ENCODE assay signal across 21 cellular contexts in the genomic region with DNA sequence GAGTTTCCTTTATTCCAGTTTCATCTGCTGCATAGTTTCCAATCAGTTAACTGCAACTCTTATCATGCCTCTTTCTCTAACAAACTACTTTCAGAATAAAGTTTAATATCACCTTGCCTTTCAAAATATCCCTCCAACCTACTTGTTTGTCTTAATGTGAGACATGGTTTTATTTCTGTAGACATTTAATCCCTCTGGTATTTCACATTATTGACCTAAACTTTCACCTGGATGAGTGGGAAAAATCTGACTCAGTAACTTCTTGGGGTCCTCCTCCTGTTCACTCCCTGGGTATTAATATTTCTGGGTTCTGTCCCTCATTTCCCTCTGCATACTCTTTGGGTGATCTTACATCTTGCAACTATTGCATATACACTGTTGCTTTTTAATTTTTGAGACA. TPM values are rescaled to one million over a fixed set of nuclear protein-coding genes. Genes with fewer than 3 reads are reported as not detected.
DNase-seq lines count a peak whose midpoint lies in the region; ATAC-seq and TF ChIP-seq lines count a peak whose summit lies in the region.
"Had no signal": no experiment of that assay in that cellular context is flagged by ENCODE, and none has a peak within 500 bp of the region (broad histone marks: within the 10 kb centered on the region; RNA-seq: fewer than 3 reads in every experiment).

No MANE protein-coding gene starts in this region.

- no peak for TF ChIP-seq CTCF in cardiac muscle cell (IDR thresholded peaks at IDR 0.05; ENCODE audit: low read depth, low read length)
- no peak for TF ChIP-seq CTCF in activated CD8-positive, alpha-beta T cell treated with anti-CD3 and anti-CD28 coated beads for 36 hours (IDR thresholded peaks at IDR 0.05)
- TF ChIP-seq CTCF in GM13977 (IDR thresholded peaks at IDR 0.05; ENCODE audit: extremely low read depth, insufficient read depth, missing control alignments) = no peak
- TF ChIP-seq CTCF in HFFc6 (IDR thresholded peaks at IDR 0.05) = no peak

- H3K4me1 ChIP-seq in cardiac muscle cell (ENCODE audit: low read depth) = no peaks in the 10 kb centered on the region
- H3K4me1 ChIP-seq: gastrocnemius medialis, thyroid gland had no signal

- H3K27me3 ChIP-seq in cardiac muscle cell = no peaks in the 10 kb centered on the region
- H3K27me3 ChIP-seq: gastrocnemius medialis, thyroid gland had no signal

- intact Hi-C loops in left ventricle myocardium superior (cut with micrococcal nuclease) = no loop called here
- intact Hi-C loops in activated CD8-positive, alpha-beta T cell treated with anti-CD3 and anti-CD28 coated beads for 36 hours (cut with micrococcal nuclease) = no loop called here
- intact Hi-C loops in activated T-helper 2 cell treated with anti-CD3 and anti-CD28 coated beads, Interferon-gamma antibody, Interleukin-2, Interleukin-4, amounts not matched to agents 10 μg/mL and 5 μg/mL and 100 μg/mL, durations not matched to agents 14 hours and 24 hours and 36 hours (cut with micrococcal nuclease) = no loop called here

- no peaks in the 10 kb centered on the region for H3K9me3 ChIP-seq in cardiac muscle cell (ENCODE audit: low read depth)
- H3K9me3 ChIP-seq: gastrocnemius medialis, thyroid gland had no signal

- H3K4me3 Mint-ChIP-seq in activated CD8-positive, alpha-beta T cell treated with anti-CD3 and anti-CD28 coated beads for 36 hours = no peak overlapping the region
- no peak overlapping the region for H3K4me3 Mint-ChIP-seq in HFFc6
- H3K4me3 Mint-ChIP-seq in activated T-helper 2 cell treated with anti-CD3 and anti-CD28 coated beads, Interferon-gamma antibody, Interleukin-2, Interleukin-4, amounts not matched to agents 10 μg/mL and 5 μg/mL and 100 μg/mL, durations not matched to agents 14 hours and 24 hours and 36 hours (ENCODE audit: low read depth) = no peak overlapping the region
- H3K4me3 Mint-ChIP-seq: CD14-positive monocyte; T-helper 1 cell treated with Interleukin-12 subunit alpha and Interleukin-12 subunit beta and Interleukin-4 antibody, amounts not matched to agents 30 μg/mL and 1 μg/mL, for 36 hours had no signal

- no peak overlapping the region for H3K4me3 ChIP-seq in cardiac muscle cell
- H3K4me3 ChIP-seq: gastrocnemius medialis, thyroid gland had no signal

- peaks cover 71% of the 10 kb centered on the region for H3K36me3 Mint-ChIP-seq in activated CD8-positive, alpha-beta T cell treated with anti-CD3 and anti-CD28 coated beads for 36 hours (ENCODE audit: low read depth)
- peaks cover 42% of the 10 kb centered on the region for H3K36me3 Mint-ChIP-seq in HFFc6 (ENCODE audit: low read depth)
- peaks cover 88% of the 10 kb centered on the region for H3K36me3 Mint-ChIP-seq in activated T-helper 2 cell treated with anti-CD3 and anti-CD28 coated beads, Interferon-gamma antibody, Interleukin-2, Interleukin-4, amounts not matched to agents 10 μg/mL and 5 μg/mL and 100 μg/mL, durations not matched to agents 14 hours and 24 hours and 36 hours (ENCODE audit: low read depth)

- in situ Hi-C loops in GM13977 (cut with MboI; ENCODE audit: low pct_unique_long_range_greater_than_20kb, low sequenced_read_pairs, unreplicated experiment) = no loop called here

- H3K27ac Mint-ChIP-seq in activated CD8-positive, alpha-beta T cell treated with anti-CD3 and anti-CD28 coated beads for 36 hours = peak overlapping the region; percentile 80
- no peak overlapping the region for H3K27ac Mint-ChIP-seq in HFFc6
- no peak overlapping the region for H3K27ac Mint-ChIP-seq in activated T-helper 2 cell treated with anti-CD3 and anti-CD28 coated beads, Interferon-gamma antibody, Interleukin-2, Interleukin-4, amounts not matched to agents 10 μg/mL and 5 μg/mL and 100 μg/mL, durations not matched to agents 14 hours and 24 hours and 36 hours
- H3K27ac Mint-ChIP-seq: T-helper 1 cell treated with Interleukin-12 subunit alpha and Interleukin-12 subunit beta and Interleukin-4 antibody, amounts not matched to agents 30 μg/mL and 1 μg/mL, for 36 hours had no signal

- peaks cover 70% of the 10 kb centered on the region for H3K36me3 ChIP-seq in cardiac muscle cell

- POLR2A ChIA-PET in activated CD8-positive, alpha-beta T cell treated with anti-CD3 and anti-CD28 coated beads for 36 hours (lab: Charles Lee) = no interaction called here

- H3K27me3 Mint-ChIP-seq in activated CD8-positive, alpha-beta T cell treated with anti-CD3 and anti-CD28 coated beads for 36 hours = no peaks in the 10 kb centered on the region
- H3K27me3 Mint-ChIP-seq in HFFc6 (ENCODE audit: insufficient read depth) = no peaks in the 10 kb centered on the region
- no peaks in the 10 kb centered on the region for H3K27me3 Mint-ChIP-seq in activated T-helper 2 cell treated with anti-CD3 and anti-CD28 coated beads, Interferon-gamma antibody, Interleukin-2, Interleukin-4, amounts not matched to agents 10 μg/mL and 5 μg/mL and 100 μg/mL, durations not matched to agents 14 hours and 24 hours and 36 hours (ENCODE audit: low read depth)

- peak overlapping the region; percentile 55 for H3K27ac ChIP-seq in cardiac muscle cell
- H3K27ac ChIP-seq: gastrocnemius medialis, thyroid gland, VCaP had no signal

- CTCF ChIA-PET in activated CD8-positive, alpha-beta T cell treated with anti-CD3 and anti-CD28 coated beads for 36 hours (lab: Charles Lee) = no interaction called here

- H3K4me1 Mint-ChIP-seq in activated CD8-positive, alpha-beta T cell treated with anti-CD3 and anti-CD28 coated beads for 36 hours (ENCODE audit: low read depth) = peaks cover 30% of the 10 kb centered on the region
- peaks cover 20% of the 10 kb centered on the region for H3K4me1 Mint-ChIP-seq in HFFc6 (ENCODE audit: low read depth)
- H3K4me1 Mint-ChIP-seq in activated T-helper 2 cell treated with anti-CD3 and anti-CD28 coated beads, Interferon-gamma antibody, Interleukin-2, Interleukin-4, amounts not matched to agents 10 μg/mL and 5 μg/mL and 100 μg/mL, durations not matched to agents 14 hours and 24 hours and 36 hours (ENCODE audit: low read depth) = peaks cover 10% of the 10 kb centered on the region

- H3K9me3 Mint-ChIP-seq in activated CD8-positive, alpha-beta T cell treated with anti-CD3 and anti-CD28 coated beads for 36 hours = no peaks in the 10 kb centered on the region
- H3K9me3 Mint-ChIP-seq in HFFc6 = no peaks in the 10 kb centered on the region
- H3K9me3 Mint-ChIP-seq in activated T-helper 2 cell treated with anti-CD3 and anti-CD28 coated beads, Interferon-gamma antibody, Interleukin-2, Interleukin-4, amounts not matched to agents 10 μg/mL and 5 μg/mL and 100 μg/mL, durations not matched to agents 14 hours and 24 hours and 36 hours = no peaks in the 10 kb centered on the region
- H3K9me3 Mint-ChIP-seq: CD14-positive monocyte; T-helper 1 cell treated with Interleukin-12 subunit alpha and Interleukin-12 subunit beta and Interleukin-4 antibody, amounts not matched to agents 30 μg/mL and 1 μg/mL, for 36 hours had no signal

- DNase-seq in cardiac muscle cell (ENCODE audit: low read depth in 1 of 2, low spot score in 1 of 2) (no peak), left ventricle myocardium superior (no peak), kidney tubule cell (ENCODE audit: low spot score) (peak; percentile 7), GM13977 (ENCODE audit: low spot score) (no peak), HFFc6 (no peak)
- DNase-seq in activated CD8-positive, alpha-beta T cell treated with anti-CD3 and anti-CD28 coated beads for 36 hours = no peak
- no peak for DNase-seq in activated T-helper 2 cell treated with anti-CD3 and anti-CD28 coated beads, Interferon-gamma antibody, Interleukin-2, Interleukin-4, amounts not matched to agents 10 μg/mL and 5 μg/mL and 100 μg/mL, durations not matched to agents 14 hours and 24 hours and 36 hours (ENCODE audit: low spot score)
- DNase-seq: activated T-cell treated with anti-CD3 and anti-CD28 coated beads, Interleukin-2, amount 50 U/mL, for 1 hour; central memory CD4-positive, alpha-beta T cell; gastrocnemius medialis; GF-D8; hypothalamus; islet precursor cell; NCI-H1436; posterior cingulate gyrus; SHP77 treated with DMSO at 0.1 percent for 48 hours; thyroid gland had no signal

- ATAC-seq in left ventricle myocardium superior (no peak), HG02852 (IDR thresholded peaks at IDR 0.05; ENCODE audit: unreplicated experiment) (no peak)
- no peak for ATAC-seq in activated CD8-positive, alpha-beta T cell treated with anti-CD3 and anti-CD28 coated beads for 36 hours
- ATAC-seq: gastrocnemius medialis had no signal

RNA-seq across cellular contexts. Expression of a gene that starts 27.9 kb away (rescaled TPM):
- total RNA-seq in cardiac muscle cell (80.7 and 84.0 TPM in 2 replicates), left ventricle myocardium superior (24.7 TPM)
- polyA plus RNA-seq in cardiac muscle cell = 78.1 and 89.1 TPM in 2 replicates
- 100 to 1,000 TPM; 145 to 151 TPM for total RNA-seq in activated CD8-positive, alpha-beta T cell treated with anti-CD3 and anti-CD28 coated beads for 36 hours
- total RNA-seq in HFFc6 (2021; fragmentation: NEBNext Ultra II Directional; extraction: Animal tissue kit (Norgen Biotek cat#: 25700)) = 10 to 100 TPM; 47.6 to 62.1 (median 57.3) TPM
- 119 and 132 TPM in 2 replicates for total RNA-seq in activated T-helper 2 cell treated with anti-CD3 and anti-CD28 coated beads, Interferon-gamma antibody, Interleukin-2, Interleukin-4, amounts not matched to agents 10 μg/mL and 5 μg/mL and 100 μg/mL, durations not matched to agents 14 hours and 24 hours and 36 hours
